25 cellular contexts compared by ENCODE assay signal in the genomic region with DNA sequence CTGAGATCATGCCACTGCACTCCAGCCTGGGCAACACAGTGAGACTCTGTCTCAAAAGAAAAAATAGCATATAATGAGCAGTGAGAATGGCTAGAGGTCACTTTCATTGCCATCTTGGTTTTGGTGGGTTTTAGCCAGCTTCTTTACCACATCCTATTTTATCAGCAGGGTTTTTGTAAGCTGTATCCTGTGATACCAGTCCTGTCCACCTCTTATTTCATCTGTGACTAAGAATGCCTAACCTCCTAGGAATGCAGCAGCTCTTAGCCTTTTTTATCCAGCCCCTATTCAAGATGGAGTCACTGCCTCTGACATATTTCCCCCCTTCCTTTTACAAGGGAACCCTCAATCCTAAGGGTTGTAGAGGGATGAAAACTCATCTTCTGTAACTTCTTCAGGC. TPM values are rescaled to one million over a fixed set of nuclear protein-coding genes. Genes with fewer than 3 reads are reported as not detected.
A peak's percentile ranks its signal among the peaks of the same experiment; 100 is the strongest.
DNase-seq lines count a peak whose midpoint lies in the region; ATAC-seq, FAIRE-seq and TF ChIP-seq lines count a peak whose summit lies in the region.
"Had no signal": no experiment of that assay in that cellular context is flagged by ENCODE, and none has a peak within 500 bp of the region (broad histone marks: within the 10 kb centered on the region; RNA-seq: fewer than 3 reads in every experiment).

No MANE protein-coding gene starts in this region.

- no peaks in the 10 kb centered on the region for H3K79me1 ChIP-seq in IMR-90 (ENCODE audit: low read depth in 1 of 2, low read length in 2 of 2)

- peak overlapping the region; percentile 49 for H3K4ac ChIP-seq in IMR-90 (ENCODE audit: low read depth, low read length)

- H2AFZ ChIP-seq in IMR-90 (replicated peaks; ENCODE audit: low read length, poor library complexity): no peak overlapping the region
- H2AFZ ChIP-seq in keratinocyte (ENCODE audit: control insufficient read depth, low read length): peak overlapping the region; percentile 84

- H3K4me2 ChIP-seq in IMR-90 (ENCODE audit: low read depth, low read length): peak overlapping the region; percentile 49; the same call in 1 of the 2 replicates
- H3K4me2 ChIP-seq in keratinocyte (ENCODE audit: control insufficient read depth, extremely low read depth, insufficient read depth, low read depth, low read length): no peak overlapping the region
- H3K4me2 ChIP-seq: KMS-11 had no signal

- H3K18ac ChIP-seq in IMR-90 (ENCODE audit: low read depth, low read length): peak overlapping the region; percentile 86; the same call in 1 of the 2 replicates

- H3K23ac ChIP-seq in IMR-90 (ENCODE audit: low read depth, low read length): peak overlapping the region; percentile 56; the same call in 1 of the 2 replicates

- peak overlapping the region; percentile 54; the same call in 1 of the 2 replicates for H4K5ac ChIP-seq in IMR-90 (ENCODE audit: low read depth, low read length)

- in situ Hi-C loops in IMR-90 (cut with MboI; ENCODE audit: low sequenced_read_pairs) (no loop called here), astrocyte of the spinal cord (cut with HindIII; ENCODE audit: low sequenced_read_pairs) (no loop called here)

- DNase-seq in AG08395 (ENCODE audit: low spot score): peak; percentile 50
- peak; percentile 80 for DNase-seq in IMR-90
- peak; percentile 63 for DNase-seq in astrocyte of the spinal cord (ENCODE audit: low read depth, low spot score)
- DNase-seq in keratinocyte (ENCODE audit: low read depth, low spot score): no peak
- DNase-seq in NCI-H2081 treated with DMSO at 0.1 percent for 48 hours (lab: John Stamatoyannopoulos, UW): no peak
- no peak for DNase-seq in activated CD4-positive, alpha-beta memory T cell treated with anti-CD3 and anti-CD28 coated beads, Interleukin-2, amount 10 ng/mL, durations not matched to agents 7 days and 5 days
- DNase-seq in GM12892 (ENCODE audit: insufficient read length): no peak
- no peak for DNase-seq in RKO (ENCODE audit: low spot score)
- DNase-seq: activated T-cell treated with anti-CD3 and anti-CD28 coated beads, Interleukin-2, amount 50 U/mL, for 48 hours; body of pancreas; CD4-positive, alpha-beta T cell; DMS153; left ventricle myocardium inferior; mucosa of descending colon; NCI-H1105; NCI-H2171; retina had no signal

- no peaks in the 10 kb centered on the region for H3K36me3 Mint-ChIP-seq in activated CD4-positive, alpha-beta memory T cell treated with anti-CD3 and anti-CD28 coated beads, Interleukin-2, amount 10 ng/mL, durations not matched to agents 7 days and 5 days (ENCODE audit: low read depth)
- H3K36me3 Mint-ChIP-seq: activated naive CD4-positive, alpha-beta T cell treated with anti-CD3 and anti-CD28 coated beads, Interleukin-2, amount 50 U/mL, for 72 hours; stimulated activated memory B cell treated with anti-CD40 and anti-IgM and Interleukin-4, amounts not matched to agents 10 μg/mL and 1 μg/mL and 100 μg/mL, for 72 hours had no signal

- H2BK5ac ChIP-seq in IMR-90 (ENCODE audit: low read depth, low read length, poor library complexity, severe bottlenecking): peak overlapping the region; percentile 62

- H3K4me3 ChIP-seq in IMR-90 (ENCODE audit: insufficient read depth, low read depth, low read length): no peak overlapping the region
- no peak overlapping the region for H3K4me3 ChIP-seq in astrocyte of the spinal cord (ENCODE audit: low read depth, low read length)
- H3K4me3 ChIP-seq in keratinocyte (ENCODE audit: control insufficient read depth in 2 of 3, extremely low read depth in 1 of 3, insufficient read depth in 2 of 3, low read depth in 1 of 3, low read length in 3 of 3): no peak overlapping the region
- H3K4me3 ChIP-seq: body of pancreas, left ventricle myocardium inferior, mucosa of descending colon, SK-N-MC, thoracic aorta had no signal

- H3K27me3 Mint-ChIP-seq in activated CD4-positive, alpha-beta memory T cell treated with anti-CD3 and anti-CD28 coated beads, Interleukin-2, amount 10 ng/mL, durations not matched to agents 7 days and 5 days: peaks cover 4% of the 10 kb centered on the region
- H3K27me3 Mint-ChIP-seq: stimulated activated memory B cell treated with anti-CD40 and anti-IgM and Interleukin-4, amounts not matched to agents 10 μg/mL and 1 μg/mL and 100 μg/mL, for 72 hours had no signal

- no peak overlapping the region for H2AK9ac ChIP-seq in IMR-90 (replicated peaks; ENCODE audit: low read depth, low read length, poor library complexity)

- TF ChIP-seq RAD21 in IMR-90 (IDR thresholded peaks at IDR 0.05; ENCODE audit: low read length): no peak

- H3K9ac ChIP-seq in IMR-90 (ENCODE audit: low read depth, low read length) (no peak overlapping the region), keratinocyte (ENCODE audit: control insufficient read depth, extremely low read depth, insufficient read depth, low read length) (no peak overlapping the region)
- H3K9ac ChIP-seq: KMS-11 had no signal

- no peak overlapping the region for H3K4me3 Mint-ChIP-seq in activated CD4-positive, alpha-beta memory T cell treated with anti-CD3 and anti-CD28 coated beads, Interleukin-2, amount 10 ng/mL, durations not matched to agents 7 days and 5 days
- H3K4me3 Mint-ChIP-seq: CD4-positive, alpha-beta T cell; stimulated activated memory B cell treated with anti-CD40 and anti-IgM and Interleukin-4, amounts not matched to agents 10 μg/mL and 1 μg/mL and 100 μg/mL, for 72 hours had no signal

- no peak for TF ChIP-seq POLR2A in IMR-90 (IDR thresholded peaks at IDR 0.05; ENCODE audit: low read depth, low read length)
- no peak for TF ChIP-seq POLR2A in GM12892 (IDR thresholded peaks at IDR 0.05; ENCODE audit: low read depth, low read length)

- no peak overlapping the region for H3K56ac ChIP-seq in IMR-90 (ENCODE audit: extremely low read depth, insufficient read depth, low read length)

- ATAC-seq in IMR-90 (ENCODE audit: low read depth): peak; percentile 86
- ATAC-seq: activated CD4-positive, CD25-positive, alpha-beta regulatory T cell treated with anti-CD3 and anti-CD28 coated beads, Interleukin-2, amount 50 U/mL, for 24 hours; activated naive CD4-positive, alpha-beta T cell treated with anti-CD3 and anti-CD28 coated beads, Interleukin-2, amount 50 U/mL, for 72 hours; body of pancreas; mucosa of descending colon; stimulated activated memory B cell treated with anti-CD40 and anti-IgM and Interleukin-4, amounts not matched to agents 10 μg/mL and 1 μg/mL and 100 μg/mL, for 72 hours had no signal

- H2AK5ac ChIP-seq in IMR-90 (ENCODE audit: low read depth, low read length): no peak overlapping the region

- FAIRE-seq in keratinocyte (lab: Jason Lieb, UNC) (peak; percentile 51), GM12892 (lab: Jason Lieb, UNC) (no peak)

- peak overlapping the region; percentile 87; the same call in 1 of the 2 replicates for H2BK20ac ChIP-seq in IMR-90 (ENCODE audit: low read depth, low read length)

- no peak overlapping the region; the same call in 2 of the 3 replicates for H2BK15ac ChIP-seq in IMR-90 (ENCODE audit: low read depth, low read length)

- BruUV-seq in IMR-90 (replicated peaks; lab: Mats Ljungman, UMichigan): no TSS peak

- no peaks in the 10 kb centered on the region for H3K79me2 ChIP-seq in keratinocyte (ENCODE audit: control insufficient read depth, insufficient read depth, low read length)

- H4K8ac ChIP-seq in IMR-90 (ENCODE audit: low read depth in 2 of 2, low read length in 2 of 2): peak overlapping the region in 1 of 2 experiments; percentile 82; a peak in 2 of 4 replicates

- H3K27ac ChIP-seq in IMR-90 (ENCODE audit: insufficient read depth, low read length) (no peak overlapping the region), keratinocyte (ENCODE audit: control insufficient read depth, insufficient read depth, low read length) (peak overlapping the region; percentile 38)
- H3K27ac ChIP-seq: body of pancreas, KMS-11, left ventricle myocardium inferior, neutrophil, SK-N-MC, thoracic aorta had no signal

- H3K36me3 ChIP-seq in IMR-90 (ENCODE audit: control insufficient read depth, insufficient read depth, low read length) (no peaks in the 10 kb centered on the region), keratinocyte (ENCODE audit: control insufficient read depth in 2 of 2, extremely low read depth in 1 of 2, insufficient read depth in 2 of 2, low read length in 2 of 2) (no peaks in the 10 kb centered on the region)
- H3K36me3 ChIP-seq: left ventricle myocardium inferior, neutrophil, thoracic aorta had no signal

- H3K27me3 ChIP-seq in IMR-90 (ENCODE audit: control insufficient read depth, insufficient read depth, low read length) (no peaks in the 10 kb centered on the region), keratinocyte (ENCODE audit: control insufficient read depth, extremely low read depth, insufficient read depth, low read length) (no peaks in the 10 kb centered on the region)
- H3K27me3 ChIP-seq: body of pancreas, neutrophil had no signal

- no peaks in the 10 kb centered on the region for H3K4me1 Mint-ChIP-seq in activated CD4-positive, alpha-beta memory T cell treated with anti-CD3 and anti-CD28 coated beads, Interleukin-2, amount 10 ng/mL, durations not matched to agents 7 days and 5 days
- H3K4me1 Mint-ChIP-seq: stimulated activated memory B cell treated with anti-CD40 and anti-IgM and Interleukin-4, amounts not matched to agents 10 μg/mL and 1 μg/mL and 100 μg/mL, for 72 hours had no signal

- TF ChIP-seq CTCF in IMR-90 (conservative IDR thresholded peaks at IDR 0.05; ENCODE audit: low read depth, low read length) (no peak), astrocyte of the spinal cord (IDR thresholded peaks at IDR 0.05; ENCODE audit: low read depth, low read length) (no peak), keratinocyte (optimal IDR thresholded peaks at IDR 0.05 in 1 of 3, IDR thresholded peaks at IDR 0.05 in 1 of 3, conservative IDR thresholded peaks at IDR 0.05 in 1 of 3; ENCODE audit: extremely low read depth in 1 of 3, insufficient read depth in 2 of 3, low read length in 3 of 3) (no peak)

- peaks cover 5% of the 10 kb centered on the region for H3K9me1 ChIP-seq in IMR-90 (ENCODE audit: insufficient read depth, low read length)
- no peaks in the 10 kb centered on the region for H3K9me1 ChIP-seq in keratinocyte (ENCODE audit: control insufficient read depth, extremely low read depth, insufficient read depth, low read length)

- no peak overlapping the region for H3K14ac ChIP-seq in IMR-90 (replicated peaks; ENCODE audit: low read depth, low read length)

- H3K27ac Mint-ChIP-seq in activated CD4-positive, alpha-beta memory T cell treated with anti-CD3 and anti-CD28 coated beads, Interleukin-2, amount 10 ng/mL, durations not matched to agents 7 days and 5 days: no peak overlapping the region
- H3K27ac Mint-ChIP-seq: activated naive CD4-positive, alpha-beta T cell treated with anti-CD3 and anti-CD28 coated beads, Interleukin-2, amount 50 U/mL, for 72 hours; CD4-positive, alpha-beta T cell; stimulated activated memory B cell treated with anti-CD40 and anti-IgM and Interleukin-4, amounts not matched to agents 10 μg/mL and 1 μg/mL and 100 μg/mL, for 72 hours had no signal

- no peaks in the 10 kb centered on the region for H4K20me1 ChIP-seq in IMR-90 (ENCODE audit: insufficient read depth, low read length)
- H4K20me1 ChIP-seq in keratinocyte (ENCODE audit: control insufficient read depth, extremely low read depth, insufficient read depth, low read length): no peaks in the 10 kb centered on the region

- H3K9me3 Mint-ChIP-seq in activated CD4-positive, alpha-beta memory T cell treated with anti-CD3 and anti-CD28 coated beads, Interleukin-2, amount 10 ng/mL, durations not matched to agents 7 days and 5 days: peaks cover 2% of the 10 kb centered on the region
- H3K9me3 Mint-ChIP-seq: activated naive CD4-positive, alpha-beta T cell treated with anti-CD3 and anti-CD28 coated beads, Interleukin-2, amount 50 U/mL, for 72 hours; CD4-positive, alpha-beta T cell; stimulated activated memory B cell treated with anti-CD40 and anti-IgM and Interleukin-4, amounts not matched to agents 10 μg/mL and 1 μg/mL and 100 μg/mL, for 72 hours had no signal

- peak overlapping the region; percentile 14; the same call in 1 of the 2 replicates for H4K91ac ChIP-seq in IMR-90 (ENCODE audit: insufficient read depth, low read depth, low read length)

- H3K9me3 ChIP-seq in IMR-90 (ENCODE audit: control insufficient read depth, insufficient read depth, low read length) (no peaks in the 10 kb centered on the region), keratinocyte (ENCODE audit: control insufficient read depth, low read depth, low read length) (no peaks in the 10 kb centered on the region)
- H3K9me3 ChIP-seq: body of pancreas, left ventricle myocardium inferior, mucosa of descending colon, neutrophil, thoracic aorta had no signal

- H2BK120ac ChIP-seq in IMR-90 (ENCODE audit: low read depth, low read length): peak overlapping the region; percentile 58; the same call in 1 of the 2 replicates

- CTCF ChIA-PET in IMR-90 (lab: Yijun Ruan, JAX): no interaction called here
- CTCF ChIA-PET in activated CD4-positive, alpha-beta memory T cell treated with anti-CD3 and anti-CD28 coated beads, Interleukin-2, amount 10 ng/mL, durations not matched to agents 7 days and 5 days (lab: Charles Lee): no interaction called here

- intact Hi-C loops in IMR-90 (cut with micrococcal nuclease): no loop called here

- H3K4me1 ChIP-seq in IMR-90 (ENCODE audit: control insufficient read depth, insufficient read depth, low read length) (peaks cover 9% of the 10 kb centered on the region), keratinocyte (ENCODE audit: control insufficient read depth, extremely low read depth, insufficient read depth, low read length) (peaks cover 27% of the 10 kb centered on the region)

- POLR2A ChIA-PET in IMR-90 (lab: Charles Lee; ENCODE audit: unreplicated experiment): no interaction called here
- POLR2A ChIA-PET in activated CD4-positive, alpha-beta memory T cell treated with anti-CD3 and anti-CD28 coated beads, Interleukin-2, amount 10 ng/mL, durations not matched to agents 7 days and 5 days (lab: Charles Lee): no interaction called here

- dilution Hi-C loops in IMR-90 (cut with HindIII; ENCODE audit: low sequenced_read_pairs, unreplicated experiment) (no loop called here), keratinocyte (cut with MboI; ENCODE audit: extremely low pct_ligation_motif_present, low sequenced_read_pairs) (no loop called here)

RNA-seq across cellular contexts. Expression of gene IGFBP7, which starts 26.1 kb away (rescaled TPM):
- 33.2 and 34.2 TPM in 2 replicates for total RNA-seq in IMR-90 (2012; rRNA removed)
- polyA plus RNA-seq in IMR-90 (2012; rRNA removed) (267 and 338 TPM in 2 replicates), keratinocyte (333 to 459 TPM (median 413 TPM) in 3 replicates)
- polyA plus RNA-seq in IMR-90 (2012; cell fraction: cytosol; rRNA removed): 354 and 595 TPM in 2 replicates
- polyA plus RNA-seq in IMR-90 (2012; cell fraction: nucleus; rRNA removed; ENCODE audit: low replicate concordance): 197 and 320 TPM in 2 replicates
- polyA plus RNA-seq in keratinocyte (2011; ENCODE audit: low read depth): 88.3 TPM
- 261 and 339 TPM in 2 replicates for polyA plus RNA-seq in keratinocyte (2011; cell fraction: cytosol; rRNA removed)
- polyA plus RNA-seq in keratinocyte (2011; cell fraction: nucleus; rRNA removed): 517 and 626 TPM in 2 replicates
- 111 and 285 TPM in 2 replicates for polyA plus RNA-seq in keratinocyte (2012; ENCODE audit: low replicate concordance)
- 50.8 to 61.4 TPM (median 51.7 TPM) in 3 replicates for polyA minus RNA-seq in keratinocyte
- 394 TPM for polyA minus RNA-seq in keratinocyte (2011; cell fraction: cytosol; rRNA and poly(A)+ RNA removed)
- polyA minus RNA-seq in keratinocyte (2011; cell fraction: nucleus; rRNA and poly(A)+ RNA removed): 190 and 209 TPM in 2 replicates
- total RNA-seq in activated CD4-positive, alpha-beta memory T cell treated with anti-CD3 and anti-CD28 coated beads, Interleukin-2, amount 10 ng/mL, durations not matched to agents 7 days and 5 days: not detected
- not detected for polyA plus RNA-seq in GM12892 (2012; ENCODE audit: missing spikeins)
- total RNA-seq: OCI-LY7 had no signal

Comparison
In these comparisons a context has a peak if more than half of its experiments do, and no peak if none do; other contexts are left out.
1. DNase-seq: peak in AG08395 (single experiment), IMR-90 (single experiment) and astrocyte of the spinal cord (single experiment); none in keratinocyte (single experiment), NCI-H2081 treated with DMSO at 0.1 percent for 48 hours (single experiment), activated CD4-positive, alpha-beta memory T cell treated with anti-CD3 and anti-CD28 coated beads, Interleukin-2, amount 10 ng/mL, durations not matched to agents 7 days and 5 days (single experiment), GM12892 (single experiment) and RKO (single experiment).
2. RNA of gene IGFBP7, which starts 26.1 kb away (total RNA-seq): 33.2 to 34.2 TPM in IMR-90; not detected in activated CD4-positive, alpha-beta memory T cell treated with anti-CD3 and anti-CD28 coated beads, Interleukin-2, amount 10 ng/mL, durations not matched to agents 7 days and 5 days; every median in the first group is over 10 times any median in the second.